Comparison of ENCODE assay signal across 17 cellular contexts in the genomic region with DNA sequence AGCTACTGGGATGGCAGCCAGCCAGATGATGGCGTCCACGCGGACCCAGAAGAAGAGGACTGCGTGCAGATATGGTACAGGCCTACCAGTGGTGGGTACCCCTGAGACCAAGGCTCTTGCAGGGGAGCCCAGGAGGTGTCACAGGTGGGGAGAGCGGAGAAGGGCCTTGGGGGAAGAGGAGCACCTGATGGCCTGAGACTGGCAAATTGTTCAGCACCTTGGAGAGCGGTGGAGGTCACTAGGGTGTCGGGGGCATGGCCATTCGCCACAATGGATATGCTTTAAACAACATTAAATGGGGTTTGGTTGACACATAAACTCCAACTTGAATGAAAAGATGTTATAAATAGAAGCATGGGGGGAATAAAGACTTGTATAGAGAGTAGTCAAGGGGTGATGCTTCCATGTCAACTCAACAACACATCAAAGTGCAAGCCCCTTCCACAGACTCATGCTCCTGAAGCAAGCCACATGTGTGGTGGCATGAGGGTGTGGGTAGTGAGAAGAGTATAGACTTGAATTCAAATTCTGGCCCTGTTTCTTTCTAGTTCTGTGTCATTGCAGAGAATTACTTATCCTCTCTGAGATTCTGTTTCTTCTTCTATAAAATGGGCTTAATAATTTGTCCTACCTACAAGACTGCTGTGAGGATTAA. TPM values are rescaled to one million over a fixed set of nuclear protein-coding genes. Genes with fewer than 3 reads are reported as not detected.
A peak's percentile ranks its signal among the peaks of the same experiment; 100 is the strongest.
DNase-seq lines count a peak whose midpoint lies in the region; ATAC-seq, FAIRE-seq and TF ChIP-seq lines count a peak whose summit lies in the region.
"Had no signal": no experiment of that assay in that cellular context is flagged by ENCODE, and none has a peak within 500 bp of the region (broad histone marks: within the 10 kb centered on the region; RNA-seq: fewer than 3 reads in every experiment).

No MANE protein-coding gene starts in this region.

- no peak overlapping the region for H3K27ac Mint-ChIP-seq in activated naive CD4-positive, alpha-beta T cell treated with anti-CD3 and anti-CD28 coated beads, Interleukin-2, amount 10 ng/mL, durations not matched to agents 7 days and 5 days
- no peak overlapping the region for H3K27ac Mint-ChIP-seq in progenitor cell of endocrine pancreas

- no peaks in the 10 kb centered on the region for H3K9me2 ChIP-seq in MM.1S (replicated peaks; ENCODE audit: insufficient read depth, low read length)

- POLR2A ChIA-PET in GM12878 (lab: Charles Lee), result no interaction called here

- no peak overlapping the region for H3K4me3 Mint-ChIP-seq in activated naive CD4-positive, alpha-beta T cell treated with anti-CD3 and anti-CD28 coated beads, Interleukin-2, amount 10 ng/mL, durations not matched to agents 7 days and 5 days
- no peak overlapping the region for H3K4me3 Mint-ChIP-seq in progenitor cell of endocrine pancreas (ENCODE audit: low read depth)

- SMC1A ChIA-PET in GM12878 (lab: Charles Lee; ENCODE audit: uncharacterized antibody, unreplicated experiment), result no interaction called here

- H3K9me3 ChIP-seq in MM.1S (replicated peaks; ENCODE audit: insufficient read depth, low read length), result no peaks in the 10 kb centered on the region
- no peaks in the 10 kb centered on the region for H3K9me3 ChIP-seq in GM12878 (replicated peaks; ENCODE audit: control insufficient read depth, insufficient read depth, low read length)
- H3K9me3 ChIP-seq: MG63, spleen had no signal

- 74% methylated on average over 8 of the region's 8 CpGs for WGBS in GM12878 (ENCODE audit: insufficient coverage, insufficient replicate concordance, low lambda C conversion rate, missing lambda C conversion rate)

- ATAC-seq in GM12878 (no peak), GM18519 (IDR thresholded peaks at IDR 0.05; ENCODE audit: low FRiP score, unreplicated experiment) (no peak)

- CTCF ChIA-PET in activated naive CD4-positive, alpha-beta T cell treated with anti-CD3 and anti-CD28 coated beads, Interleukin-2, amount 10 ng/mL, durations not matched to agents 7 days and 5 days (lab: Charles Lee), result no interaction called here
- CTCF ChIA-PET in GM12878 (lab: Yijun Ruan, JAX), result no interaction called here

- no peak for FAIRE-seq in GM12878 (lab: Jason Lieb, UNC)
- FAIRE-seq: TTC549 had no signal

- H3K79me2 ChIP-seq in MM.1S (ENCODE audit: low read length), result no peaks in the 10 kb centered on the region
- no peaks in the 10 kb centered on the region for H3K79me2 ChIP-seq in GM12878 (ENCODE audit: control insufficient read depth, insufficient read depth, low read length)

- H3K27me3 ChIP-seq in MM.1S (replicated peaks; ENCODE audit: insufficient read depth, low read length) (no peaks in the 10 kb centered on the region), GM12878 (replicated peaks in 1 of 2; ENCODE audit: control insufficient read depth in 2 of 2, insufficient read depth in 2 of 2, low read length in 1 of 2) (no peaks in the 10 kb centered on the region)
- H3K27me3 ChIP-seq: MG63 had no signal

- H3K27ac ChIP-seq in MM.1S (ENCODE audit: low read length), result no peak overlapping the region
- no peak overlapping the region for H3K27ac ChIP-seq in GM12878 (ENCODE audit: control insufficient read depth, insufficient read depth)
- H3K27ac ChIP-seq: spleen had no signal

- no TSS peak for BruUV-seq in GM12878 (replicated peaks; lab: Mats Ljungman, UMichigan)

- H3K4me1 ChIP-seq in MM.1S (ENCODE audit: low read length) (no peaks in the 10 kb centered on the region), GM12878 (ENCODE audit: control insufficient read depth, insufficient read depth, low read length) (no peaks in the 10 kb centered on the region)
- H3K4me1 ChIP-seq: spleen had no signal

- no peaks in the 10 kb centered on the region for H3K4me1 Mint-ChIP-seq in activated naive CD4-positive, alpha-beta T cell treated with anti-CD3 and anti-CD28 coated beads, Interleukin-2, amount 10 ng/mL, durations not matched to agents 7 days and 5 days
- no peaks in the 10 kb centered on the region for H3K4me1 Mint-ChIP-seq in progenitor cell of endocrine pancreas (ENCODE audit: low read depth)

- H3K4me3 ChIP-seq in MM.1S (ENCODE audit: low read length) (no peak overlapping the region), GM12878 (no peak overlapping the region)
- H3K4me3 ChIP-seq: MG63, spleen had no signal

- no peak overlapping the region for H3K4me2 ChIP-seq in MM.1S (ENCODE audit: low read depth, low read length)
- H3K4me2 ChIP-seq in GM12878 (ENCODE audit: control insufficient read depth, insufficient read depth), result no peak overlapping the region

- TF ChIP-seq POLR2A in GM12878 (IDR thresholded peaks at IDR 0.05; ENCODE audit: low read depth, low read length), result no peak

- intact Hi-C loops in GM12878 (cut with micrococcal nuclease; ENCODE audit: unreplicated experiment), result no loop called here

- TF ChIP-seq RAD21 in GM12878 (IDR thresholded peaks at IDR 0.05; ENCODE audit: insufficient read depth, low read depth, low read length), result no peak

- H3K36me3 Mint-ChIP-seq in activated naive CD4-positive, alpha-beta T cell treated with anti-CD3 and anti-CD28 coated beads, Interleukin-2, amount 10 ng/mL, durations not matched to agents 7 days and 5 days, result no peaks in the 10 kb centered on the region
- H3K36me3 Mint-ChIP-seq in progenitor cell of endocrine pancreas (ENCODE audit: insufficient read depth), result no peaks in the 10 kb centered on the region

- H3F3A ChIP-seq in MM.1S (ENCODE audit: insufficient read depth, low read length), result no peaks in the 10 kb centered on the region

- no peak for TF ChIP-seq EP300 in GM12878 (IDR thresholded peaks at IDR 0.05; ENCODE audit: borderline replicate concordance in 1 of 2, control insufficient read depth in 1 of 2, low read depth in 2 of 2, low read length in 2 of 2)

- H3K27me3 Mint-ChIP-seq in activated naive CD4-positive, alpha-beta T cell treated with anti-CD3 and anti-CD28 coated beads, Interleukin-2, amount 10 ng/mL, durations not matched to agents 7 days and 5 days, result no peaks in the 10 kb centered on the region
- peaks cover 4% of the 10 kb centered on the region for H3K27me3 Mint-ChIP-seq in progenitor cell of endocrine pancreas

- no peak overlapping the region for H3K9ac ChIP-seq in MM.1S (ENCODE audit: low read length)
- no peak overlapping the region for H3K9ac ChIP-seq in GM12878 (ENCODE audit: control insufficient read depth, insufficient read depth, low read length)

- TF ChIP-seq CTCF in MM.1S (IDR thresholded peaks at IDR 0.05; ENCODE audit: low read length), result no peak
- no peak for TF ChIP-seq CTCF in GM12878 (IDR thresholded peaks at IDR 0.05 in 2 of 3, conservative IDR thresholded peaks at IDR 0.05 in 1 of 3; ENCODE audit: control insufficient read depth in 2 of 3, extremely low read depth in 1 of 3, insufficient read depth in 1 of 3, low read depth in 3 of 3, low read length in 3 of 3)
- no peak for TF ChIP-seq CTCF in progenitor cell of endocrine pancreas (IDR thresholded peaks at IDR 0.05; ENCODE audit: unreplicated experiment)

- H4K20me1 ChIP-seq in MM.1S (ENCODE audit: insufficient read depth, low read length) (no peaks in the 10 kb centered on the region), GM12878 (ENCODE audit: control insufficient read depth, insufficient read depth) (no peaks in the 10 kb centered on the region)

- RAD21 ChIA-PET in GM12878 (lab: Charles Lee; ENCODE audit: unreplicated experiment), result no interaction called here

- H3K36me3 ChIP-seq in MM.1S (replicated peaks; ENCODE audit: insufficient read depth, low read length) (no peaks in the 10 kb centered on the region), GM12878 (ENCODE audit: control insufficient read depth in 2 of 2, insufficient read depth in 2 of 2, low read length in 1 of 2) (no peaks in the 10 kb centered on the region)
- H3K36me3 ChIP-seq: MG63, spleen had no signal

- in situ Hi-C loops in GM12878 (cut with MboI), result no loop called here

- H2AFZ ChIP-seq in MM.1S (ENCODE audit: low read length) (no peak overlapping the region), GM12878 (ENCODE audit: control insufficient read depth, low read depth, low read length) (no peak overlapping the region)

- peak; percentile 27 for DNase-seq in activated naive CD4-positive, alpha-beta T cell treated with anti-CD3 and anti-CD28 coated beads, Interleukin-2, amount 10 ng/mL, durations not matched to agents 7 days and 5 days
- DNase-seq in activated naive CD4-positive, alpha-beta T cell treated with Interleukin-2 at 50 U/mL for 16 hours, result no peak
- DNase-seq in MM.1S, result peak; percentile 37
- DNase-seq in GM12878 (ENCODE audit: low read depth, low spot score), result no peak
- peak; percentile 65 for DNase-seq in progenitor cell of endocrine pancreas (ENCODE audit: low spot score, unreplicated experiment)
- DNase-seq in CD1c-positive myeloid dendritic cell (ENCODE audit: extremely low spot score), result no peak
- no peak for DNase-seq in NCI-H2171 treated with DMSO at 0.1 percent for 48 hours (lab: John Stamatoyannopoulos, UW)
- DNase-seq: central memory CD4-positive, alpha-beta T cell; foreskin melanocyte; NCI-H2107; NCI-H82; posterior cingulate gyrus; SHP77 treated with DMSO at 0.1 percent for 48 hours; spleen had no signal

- no peaks in the 10 kb centered on the region for H3K9me3 Mint-ChIP-seq in activated naive CD4-positive, alpha-beta T cell treated with anti-CD3 and anti-CD28 coated beads, Interleukin-2, amount 10 ng/mL, durations not matched to agents 7 days and 5 days
- H3K9me3 Mint-ChIP-seq in progenitor cell of endocrine pancreas (ENCODE audit: low read depth), result peaks cover 6% of the 10 kb centered on the region

TF ChIP-seq in GM12878, 131 proteins besides CTCF, POLR2A, EP300 and RAD21 (continues in another document):
- TF ChIP-seq NR2C2 (IDR thresholded peaks at IDR 0.05; ENCODE audit: borderline replicate concordance, control insufficient read depth, insufficient read length, low read depth) (no peak), KLF5 (IDR thresholded peaks at IDR 0.05; ENCODE audit: partially characterized antibody) (no peak)

RNA-seq across cellular contexts. Expression of gene CLEC19A, which starts 22.2 kb away (rescaled TPM):
- total RNA-seq in GM12878 (2013; cell fraction: nucleolus; rRNA removed), result 0.20 TPM in 1 of 2 replicates, not detected in the other
- total RNA-seq in GM12878 (2014; rRNA removed) (not detected in 2 replicates), GM12878 (2014; rRNA removed; fragmentation: Illumina TruSeq; extraction: Trizol) (not detected in 2 replicates), GM12878 (2021) (not detected in 2 replicates), progenitor cell of endocrine pancreas (not detected in 2 replicates)
- not detected for polyA plus RNA-seq in GM12878 (2011; ENCODE audit: low read depth)
- polyA plus RNA-seq in GM12878 (2011; rRNA removed) (not detected in 2 replicates), GM12878 (2014; fragmentation: Illumina TruSeq; extraction: Trizol) (0.03 TPM in 1 of 2 replicates, not detected in the other), GM12878 (2014; fragmentation: Nextera tagmentation; extraction: Ambion mirVana) (not detected), GM12878 (2014; rRNA removed) (0.03 TPM in 1 of 2 replicates, not detected in the other), GM12878 (2016; fragmentation: Nextera tagmentation; extraction: Ambion mirVana) (not detected)
- 0.10 TPM in 1 of 2 replicates, not detected in the other for polyA plus RNA-seq in GM12878 (2011; cell fraction: cytosol; rRNA removed)
- not detected in 2 replicates for polyA plus RNA-seq in GM12878 (2011; cell fraction: nucleus; rRNA removed)
- polyA plus RNA-seq in GM12878 (2012), result not detected in 2 replicates
- polyA minus RNA-seq in GM12878 (2011; rRNA and poly(A)+ RNA removed), result not detected in 2 replicates
- not detected in 2 replicates for polyA minus RNA-seq in GM12878 (2011; cell fraction: cytosol; rRNA and poly(A)+ RNA removed)
- not detected in 2 replicates for polyA minus RNA-seq in GM12878 (2011; cell fraction: nucleus; rRNA and poly(A)+ RNA removed)
- total RNA-seq: spleen had no signal
- polyA plus RNA-seq: spleen had no signal

Comparison
In these comparisons a context has a peak if more than half of its experiments do, and no peak if none do; other contexts are left out.
1. DNase-seq: peak in activated naive CD4-positive, alpha-beta T cell treated with anti-CD3 and anti-CD28 coated beads, Interleukin-2, amount 10 ng/mL, durations not matched to agents 7 days and 5 days (single experiment), MM.1S (single experiment) and progenitor cell of endocrine pancreas (single experiment); none in activated naive CD4-positive, alpha-beta T cell treated with Interleukin-2 at 50 U/mL for 16 hours (single experiment), GM12878 (single experiment), CD1c-positive myeloid dendritic cell (single experiment) and NCI-H2171 treated with DMSO at 0.1 percent for 48 hours (single experiment).